Comparison of ENCODE assay signal across 1 cellular context in the genomic region with DNA sequence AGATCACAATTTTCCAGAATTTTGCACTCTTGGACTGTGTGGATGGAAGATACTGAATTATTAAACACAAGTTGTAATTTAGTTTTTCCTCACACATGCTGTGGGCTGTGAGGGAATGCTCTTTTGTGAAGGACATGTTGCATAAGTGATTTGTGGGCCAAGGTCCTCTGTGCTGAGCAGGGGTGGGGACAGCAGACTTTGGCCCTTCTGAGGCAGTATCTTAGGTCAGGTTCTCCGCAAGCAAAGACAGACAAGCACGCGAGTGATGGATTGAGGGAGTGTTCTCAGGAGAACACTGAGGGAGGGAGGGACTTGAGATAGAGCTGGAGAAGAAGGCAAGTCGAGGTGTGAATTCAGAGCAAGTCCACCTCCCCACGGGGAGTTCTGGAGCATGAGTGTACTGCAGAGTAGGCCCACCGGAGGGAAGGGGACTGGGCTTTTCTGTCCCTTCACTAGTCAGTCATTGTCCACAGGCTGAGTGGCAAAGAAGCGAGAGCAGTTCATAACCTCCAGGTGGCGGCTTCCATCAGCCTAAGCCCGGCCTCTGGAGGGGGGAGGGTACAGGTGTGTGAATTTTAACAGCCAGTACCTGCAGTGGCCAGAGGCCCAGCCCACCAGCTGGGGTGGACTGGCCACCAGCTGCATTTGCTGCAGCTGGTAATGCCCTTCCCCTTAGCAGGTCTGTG.
TF ChIP-seq lines count a peak whose summit lies in the region.

No MANE protein-coding gene starts in this region.

TF ChIP-seq in HCT116, 20 proteins besides CTCF, POLR2A, EP300 and RAD21 (continued from another document):
- TF ChIP-seq, protein P1, sequence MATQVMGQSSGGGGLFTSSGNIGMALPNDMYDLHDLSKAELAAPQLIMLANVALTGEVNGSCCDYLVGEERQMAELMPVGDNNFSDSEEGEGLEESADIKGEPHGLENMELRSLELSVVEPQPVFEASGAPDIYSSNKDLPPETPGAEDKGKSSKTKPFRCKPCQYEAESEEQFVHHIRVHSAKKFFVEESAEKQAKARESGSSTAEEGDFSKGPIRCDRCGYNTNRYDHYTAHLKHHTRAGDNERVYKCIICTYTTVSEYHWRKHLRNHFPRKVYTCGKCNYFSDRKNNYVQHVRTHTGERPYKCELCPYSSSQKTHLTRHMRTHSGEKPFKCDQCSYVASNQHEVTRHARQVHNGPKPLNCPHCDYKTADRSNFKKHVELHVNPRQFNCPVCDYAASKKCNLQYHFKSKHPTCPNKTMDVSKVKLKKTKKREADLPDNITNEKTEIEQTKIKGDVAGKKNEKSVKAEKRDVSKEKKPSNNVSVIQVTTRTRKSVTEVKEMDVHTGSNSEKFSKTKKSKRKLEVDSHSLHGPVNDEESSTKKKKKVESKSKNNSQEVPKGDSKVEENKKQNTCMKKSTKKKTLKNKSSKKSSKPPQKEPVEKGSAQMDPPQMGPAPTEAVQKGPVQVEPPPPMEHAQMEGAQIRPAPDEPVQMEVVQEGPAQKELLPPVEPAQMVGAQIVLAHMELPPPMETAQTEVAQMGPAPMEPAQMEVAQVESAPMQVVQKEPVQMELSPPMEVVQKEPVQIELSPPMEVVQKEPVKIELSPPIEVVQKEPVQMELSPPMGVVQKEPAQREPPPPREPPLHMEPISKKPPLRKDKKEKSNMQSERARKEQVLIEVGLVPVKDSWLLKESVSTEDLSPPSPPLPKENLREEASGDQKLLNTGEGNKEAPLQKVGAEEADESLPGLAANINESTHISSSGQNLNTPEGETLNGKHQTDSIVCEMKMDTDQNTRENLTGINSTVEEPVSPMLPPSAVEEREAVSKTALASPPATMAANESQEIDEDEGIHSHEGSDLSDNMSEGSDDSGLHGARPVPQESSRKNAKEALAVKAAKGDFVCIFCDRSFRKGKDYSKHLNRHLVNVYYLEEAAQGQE (IDR thresholded peaks at IDR 0.05; ENCODE audit: low read depth): no peak
